Comparison of ENCODE assay signal across 8 cellular contexts in the genomic region with DNA sequence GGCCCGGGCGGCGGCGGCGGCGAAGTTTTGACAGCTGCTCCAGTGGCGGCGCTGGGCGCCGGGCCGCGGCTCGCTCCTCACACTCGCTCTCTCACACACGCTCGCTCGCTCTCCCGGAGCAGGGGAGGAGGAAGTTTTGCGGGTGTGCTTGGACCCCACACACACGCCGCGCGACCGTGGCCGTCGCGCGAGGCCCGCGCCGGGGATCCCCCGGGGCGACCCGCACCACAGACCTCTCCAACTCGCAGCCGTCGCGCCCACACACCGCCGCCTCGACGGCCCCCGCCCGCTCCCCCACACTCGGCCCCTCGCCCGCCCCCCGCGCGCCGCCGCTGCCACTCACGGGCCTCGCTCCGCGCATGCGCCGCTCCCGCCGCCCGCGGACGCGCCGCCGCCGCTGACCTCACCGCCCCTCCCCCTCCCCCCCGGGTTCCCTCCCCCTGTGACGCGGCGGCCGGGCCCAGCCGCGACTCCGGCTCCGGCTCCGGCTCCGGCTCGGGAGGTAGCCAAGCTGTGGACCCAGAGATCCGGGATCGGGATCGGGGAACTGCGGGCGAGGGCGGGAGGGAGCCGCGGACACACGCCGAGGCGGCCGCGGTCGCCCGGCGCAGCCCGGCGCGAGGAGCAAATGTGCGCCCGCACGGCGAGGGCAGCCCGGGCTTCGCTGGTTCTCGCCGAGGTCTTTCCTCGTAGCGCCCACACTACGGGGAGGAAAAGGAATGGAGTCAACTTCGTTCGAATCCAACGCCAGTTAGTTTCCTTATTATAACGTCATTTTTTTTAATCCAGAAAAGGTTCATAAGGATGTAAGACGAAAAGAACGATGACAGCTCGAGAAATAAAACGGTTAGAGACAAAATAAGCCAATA. TPM values are rescaled to one million over a fixed set of nuclear protein-coding genes. Genes with fewer than 3 reads are reported as not detected.
A peak's percentile ranks its signal among the peaks of the same experiment; 100 is the strongest.
DNase-seq lines count a peak whose midpoint lies in the region; ATAC-seq, FAIRE-seq and TF ChIP-seq lines count a peak whose summit lies in the region.

No MANE protein-coding gene starts in this region.

- peak overlapping the region; percentile 94 to 99 (median 98) for H3K27ac ChIP-seq in pancreas
- H3K27ac ChIP-seq in thyroid gland: peak overlapping the region; percentile 93 to 97 (median 96)

- H3K4me1 ChIP-seq in pancreas (peaks cover 0 to 18% (median 14%) of the 10 kb centered on the region in 3 donors), thyroid gland (peaks cover 15 to 20% of the 10 kb centered on the region in 2 donors)

- DNase-seq in GM04504 (ENCODE audit: low read depth): peak; percentile 83
- DNase-seq in HFF-Myc (ENCODE audit: extremely low read depth, low read depth): peak; percentile 56
- DNase-seq in NB4 (ENCODE audit: low read depth): peak; percentile 97
- peak; percentile 30 for DNase-seq in SKM-1 treated with dmso at 0.1 percent for 144 hours (lab: John Stamatoyannopoulos, UW; ENCODE audit: unreplicated experiment)
- peak; percentile 91 for DNase-seq in activated naive CD8-positive, alpha-beta T cell treated with anti-CD3 and anti-CD28 coated beads, Interleukin-2, amount 10 ng/mL, durations not matched to agents 7 days and 5 days
- peak; percentile 96 for DNase-seq in Right ventricle myocardium superior
- DNase-seq in pancreas: peak; percentile 94 to 98 (median 96)
- peak; percentile 92 to 94 for DNase-seq in thyroid gland

- peaks cover 16% of the 10 kb centered on the region for H3K4me1 Mint-ChIP-seq in activated naive CD8-positive, alpha-beta T cell treated with anti-CD3 and anti-CD28 coated beads, Interleukin-2, amount 10 ng/mL, durations not matched to agents 7 days and 5 days

- peak; percentile 71 for ATAC-seq in activated naive CD8-positive, alpha-beta T cell treated with anti-CD3 and anti-CD28 coated beads, Interleukin-2, amount 10 ng/mL, durations not matched to agents 7 days and 5 days (ENCODE audit: low read depth)
- ATAC-seq in Right ventricle myocardium superior (ENCODE audit: poor library complexity): peak; percentile 92
- ATAC-seq in pancreas: peak; percentile 81 to 89 (median 82)

- peak overlapping the region; percentile 85 for H3K27ac Mint-ChIP-seq in activated naive CD8-positive, alpha-beta T cell treated with anti-CD3 and anti-CD28 coated beads, Interleukin-2, amount 10 ng/mL, durations not matched to agents 7 days and 5 days

- TF ChIP-seq POLR2A in NB4 (IDR thresholded peaks at IDR 0.05; ENCODE audit: extremely low read depth, insufficient read length) (peak; percentile 50), thyroid gland (IDR thresholded peaks at IDR 0.05) (peak in 1 of 2 donors; percentile 76)

- peak overlapping the region; percentile 46 for H3K4me3 ChIP-seq in HFF-Myc (replicated peaks; ENCODE audit: low read depth, low read length)
- H3K4me3 ChIP-seq in NB4 (ENCODE audit: low read depth, low read length): peak overlapping the region; percentile 62
- peak overlapping the region; percentile 10 to 72 (median 55) for H3K4me3 ChIP-seq in pancreas
- peak overlapping the region in 2 of 3 donors; percentile 48 to 63 for H3K4me3 ChIP-seq in thyroid gland (replicated peaks in 1 of 3)

- H3K9me3 Mint-ChIP-seq in activated naive CD8-positive, alpha-beta T cell treated with anti-CD3 and anti-CD28 coated beads, Interleukin-2, amount 10 ng/mL, durations not matched to agents 7 days and 5 days: no peaks in the 10 kb centered on the region

- H3K36me3 Mint-ChIP-seq in activated naive CD8-positive, alpha-beta T cell treated with anti-CD3 and anti-CD28 coated beads, Interleukin-2, amount 10 ng/mL, durations not matched to agents 7 days and 5 days: no peaks in the 10 kb centered on the region

- no peaks in the 10 kb centered on the region for H3K27me3 ChIP-seq in pancreas
- H3K27me3 ChIP-seq in thyroid gland: no peaks in the 10 kb centered on the region

- H3K36me3 ChIP-seq in pancreas (no peaks in the 10 kb centered on the region), thyroid gland (no peaks in the 10 kb centered on the region)

- 0 to 1% methylated on average over 45 to 110 of the region's 118 CpGs for WGBS in pancreas, 2 donors
- WGBS in thyroid gland, 2 donors: 0% methylated on average over 19 to 25 of the region's 118 CpGs

- POLR2A ChIA-PET in activated naive CD8-positive, alpha-beta T cell treated with anti-CD3 and anti-CD28 coated beads, Interleukin-2, amount 10 ng/mL, durations not matched to agents 7 days and 5 days (lab: Charles Lee): interaction anchor here (0.6 to 4.2 kb wide), 2 partner anchors 27 to 492 kb away, joined by 5 to 24 read pairs; no protein-coding TSS in a partner anchor

- H3K27me3 Mint-ChIP-seq in activated naive CD8-positive, alpha-beta T cell treated with anti-CD3 and anti-CD28 coated beads, Interleukin-2, amount 10 ng/mL, durations not matched to agents 7 days and 5 days: no peaks in the 10 kb centered on the region

- no peak for TF ChIP-seq CTCF in HFF-Myc (IDR thresholded peaks at IDR 0.05; ENCODE audit: low read depth, low read length, missing control alignments)
- no peak for TF ChIP-seq CTCF in NB4 (IDR thresholded peaks at IDR 0.05; ENCODE audit: low read depth, low read length)
- no peak for TF ChIP-seq CTCF in pancreas (IDR thresholded peaks at IDR 0.05)
- TF ChIP-seq CTCF in thyroid gland (IDR thresholded peaks at IDR 0.05): no peak

- intact Hi-C loops in Right ventricle myocardium superior (cut with DNase I) (no loop called here), pancreas (cut with DNase I) (no loop called here), thyroid gland (cut with DNase I) (no loop called here)

- no peaks in the 10 kb centered on the region for H3K9me3 ChIP-seq in pancreas
- no peaks in the 10 kb centered on the region for H3K9me3 ChIP-seq in thyroid gland

- H3K4me3 Mint-ChIP-seq in activated naive CD8-positive, alpha-beta T cell treated with anti-CD3 and anti-CD28 coated beads, Interleukin-2, amount 10 ng/mL, durations not matched to agents 7 days and 5 days: peak overlapping the region; percentile 80

- FAIRE-seq in pancreas (lab: Jason Lieb, UNC): no peak

RNA-seq across cellular contexts. Expression of a gene that starts 0.7 kb away (rescaled TPM):
- total RNA-seq in activated naive CD8-positive, alpha-beta T cell treated with anti-CD3 and anti-CD28 coated beads, Interleukin-2, amount 10 ng/mL, durations not matched to agents 7 days and 5 days: 100 to 1,000 TPM in 1 of 2 experiments, 10 to 100 TPM in 1; 95.5 to 102 TPM
- total RNA-seq in Right ventricle myocardium superior: 34.8 TPM
- 10 to 100 TPM; 43.7 to 64.1 (median 54.4) TPM for total RNA-seq in pancreas
- polyA plus RNA-seq in pancreas: 10 to 100 TPM; 10.1 to 13.3 TPM
- 100 to 1,000 TPM in 2 of 4 donors, 10 to 100 TPM in 2; 77.4 to 174 (median 114) TPM for total RNA-seq in thyroid gland

Comparison
In these comparisons a context has a peak if more than half of its experiments do, and no peak if none do; other contexts are left out.
1. Peak in every context shown above with its lines: DNase-seq, ATAC-seq, H3K4me3 ChIP-seq and H3K27ac ChIP-seq.
2. DNase-seq: peak in every context shown above with its lines; median percentile 97 in NB4; 96 in pancreas; 96 in Right ventricle myocardium superior; 93 in thyroid gland; 91 in activated naive CD8-positive, alpha-beta T cell treated with anti-CD3 and anti-CD28 coated beads, Interleukin-2, amount 10 ng/mL, durations not matched to agents 7 days and 5 days; 83 in GM04504; 56 in HFF-Myc; 30 in SKM-1 treated with dmso at 0.1 percent for 144 hours.